ENCODE assay signal across 21 cellular contexts in the genomic region with DNA sequence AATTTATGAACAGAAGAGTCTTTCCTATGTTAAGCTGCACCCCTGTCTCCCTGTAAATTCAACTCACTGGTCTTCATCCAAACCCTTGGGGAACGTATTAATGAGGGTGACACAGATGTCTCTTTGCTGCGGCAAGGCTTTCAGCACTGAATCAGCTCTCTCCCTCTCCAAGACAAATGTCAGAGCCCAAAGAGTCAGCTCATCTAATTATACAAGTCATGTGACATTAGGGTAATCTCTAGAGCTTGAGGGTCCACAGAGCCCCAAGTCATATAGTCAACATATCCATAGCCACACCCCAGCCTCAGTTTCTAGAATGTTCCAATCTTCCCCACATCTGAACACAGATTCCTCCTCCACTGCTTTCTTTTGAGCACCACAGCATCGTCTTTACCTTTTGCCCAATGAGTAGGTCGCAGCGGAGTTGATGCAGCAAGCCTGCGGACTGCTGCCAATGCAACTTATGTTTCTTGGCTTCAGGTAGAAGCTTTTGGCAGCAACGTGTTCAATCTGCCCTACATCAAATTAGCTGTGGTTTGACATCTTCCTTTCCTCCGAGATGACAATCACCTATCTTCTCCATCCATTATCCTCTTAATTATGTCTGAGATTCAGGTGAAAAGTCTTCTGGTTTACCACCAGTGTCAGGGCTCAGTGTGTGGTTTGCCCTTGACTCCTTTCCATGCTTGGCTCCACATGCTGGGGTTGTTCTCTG. TPM values are rescaled to one million over a fixed set of nuclear protein-coding genes. Genes with fewer than 3 reads are reported as not detected.
DNase-seq lines count a peak whose midpoint lies in the region; ATAC-seq, FAIRE-seq and TF ChIP-seq lines count a peak whose summit lies in the region.
"Had no signal": no experiment of that assay in that cellular context is flagged by ENCODE, and none has a peak within 500 bp of the region (broad histone marks: within the 10 kb centered on the region; RNA-seq: fewer than 3 reads in every experiment).

No MANE protein-coding gene starts in this region.

- H3K79me2 ChIP-seq in PC-3 (ENCODE audit: low read length) (no peaks in the 10 kb centered on the region), osteoblast (ENCODE audit: insufficient read depth, low read length) (no peaks in the 10 kb centered on the region)

- H3K4me3 Mint-ChIP-seq in activated T-cell treated with anti-CD3 and anti-CD28 coated beads, Interleukin-2, amount 50 U/mL, for 72 hours, result peak overlapping the region; percentile 70 to 88
- peak overlapping the region; percentile 54 for H3K4me3 Mint-ChIP-seq in activated T-helper 2 cell treated with anti-CD3 and anti-CD28 coated beads, Interferon-gamma antibody, Interleukin-2, Interleukin-4, amounts not matched to agents 10 μg/mL and 5 μg/mL and 100 μg/mL, durations not matched to agents 14 hours and 24 hours and 36 hours (ENCODE audit: low read depth)
- H3K4me3 Mint-ChIP-seq in stimulated activated effector memory CD8-positive, alpha-beta T cell treated with anti-CD3 and anti-CD28 coated beads, Interleukin-12 subunit alpha, Interleukin-12 subunit beta, amount 100 ng/mL, for 72 hours, result peak overlapping the region; percentile 97

- H3K9ac ChIP-seq in PC-3 (ENCODE audit: low read length), result no peak overlapping the region

- H3K36me3 Mint-ChIP-seq in activated T-cell treated with anti-CD3 and anti-CD28 coated beads, Interleukin-2, amount 50 U/mL, for 72 hours (ENCODE audit: insufficient read depth in 2 of 2), result peaks cover 65 to 85% of the 10 kb centered on the region in 2 donors
- H3K36me3 Mint-ChIP-seq in activated T-helper 2 cell treated with anti-CD3 and anti-CD28 coated beads, Interferon-gamma antibody, Interleukin-2, Interleukin-4, amounts not matched to agents 10 μg/mL and 5 μg/mL and 100 μg/mL, durations not matched to agents 14 hours and 24 hours and 36 hours (ENCODE audit: low read depth), result peaks cover 92% of the 10 kb centered on the region
- H3K36me3 Mint-ChIP-seq in stimulated activated effector memory CD8-positive, alpha-beta T cell treated with anti-CD3 and anti-CD28 coated beads, Interleukin-12 subunit alpha, Interleukin-12 subunit beta, amount 100 ng/mL, for 72 hours, result peaks cover 100% of the 10 kb centered on the region

- H3K27me3 ChIP-seq in PC-3 (ENCODE audit: low read length) (no peaks in the 10 kb centered on the region), osteoblast (ENCODE audit: insufficient read depth, low read length) (no peaks in the 10 kb centered on the region)
- H3K27me3 ChIP-seq: right lobe of liver had no signal

- FAIRE-seq in HTR-8/SVneo (lab: Jason Lieb, UNC), result peak; percentile 89

- H3K4me3 ChIP-seq in PC-3 (ENCODE audit: low read length), result no peak overlapping the region
- H3K4me3 ChIP-seq in osteoblast (ENCODE audit: insufficient read depth, low read length), result no peak overlapping the region
- H3K4me3 ChIP-seq: left ventricle myocardium inferior, right lobe of liver had no signal

- DNase-seq in activated T-cell treated with anti-CD3 and anti-CD28 coated beads, Interleukin-2, amount 50 U/mL, for 72 hours, result peak in 1 of 2 donors; percentile 0
- DNase-seq in activated T-cell treated with anti-CD3 and anti-CD28 coated beads, Interleukin-2, amount 50 U/mL, for 1 hour, result no peak
- DNase-seq in HTR-8/SVneo (ENCODE audit: insufficient read length, low spot score) (no peak), NAMALWA (ENCODE audit: low spot score) (no peak), PC-3 (no peak), osteoblast (ENCODE audit: insufficient read length, low spot score, missing footprints) (no peak)
- no peak for DNase-seq in activated T-helper 2 cell treated with anti-CD3 and anti-CD28 coated beads, Interferon-gamma antibody, Interleukin-2, Interleukin-4, amounts not matched to agents 10 μg/mL and 5 μg/mL and 100 μg/mL, durations not matched to agents 14 hours and 24 hours and 36 hours (ENCODE audit: low spot score)
- DNase-seq in stimulated activated effector memory CD8-positive, alpha-beta T cell treated with anti-CD3 and anti-CD28 coated beads, Interleukin-12 subunit alpha, Interleukin-12 subunit beta, amount 100 ng/mL, for 72 hours (ENCODE audit: low spot score in 2 of 2), result peak in 1 of 2 donors; percentile 41
- DNase-seq: activated CD4-positive, CD25-positive, alpha-beta regulatory T cell; C1 segment of cervical spinal cord; erythroblast; foreskin keratinocyte; HCEC 1CT; left ventricle myocardium inferior; midbrain; NCI-H2171; NCI-H526; posterior cingulate gyrus; right lobe of liver; T1000 had no signal

- peaks cover 21% of the 10 kb centered on the region for H3K4me1 ChIP-seq in PC-3 (ENCODE audit: insufficient read depth, low read length)
- peaks cover 9% of the 10 kb centered on the region for H3K4me1 ChIP-seq in osteoblast (ENCODE audit: insufficient read depth, low read length)
- H3K4me1 ChIP-seq: foreskin keratinocyte, right lobe of liver had no signal

- TF ChIP-seq CTCF in PC-3 (conservative IDR thresholded peaks at IDR 0.05; ENCODE audit: low read depth, low read length) (no peak), osteoblast (IDR thresholded peaks at IDR 0.05; ENCODE audit: extremely low read depth, low read depth, low read length) (no peak)

- intact Hi-C loops in activated T-helper 2 cell treated with anti-CD3 and anti-CD28 coated beads, Interferon-gamma antibody, Interleukin-2, Interleukin-4, amounts not matched to agents 10 μg/mL and 5 μg/mL and 100 μg/mL, durations not matched to agents 14 hours and 24 hours and 36 hours (cut with micrococcal nuclease), result no loop called here
- intact Hi-C loops in PC-3 (cut with micrococcal nuclease), result no loop called here

- H3K27me3 Mint-ChIP-seq in activated T-cell treated with anti-CD3 and anti-CD28 coated beads, Interleukin-2, amount 50 U/mL, for 72 hours (ENCODE audit: low read depth), result no peaks in the 10 kb centered on the region
- H3K27me3 Mint-ChIP-seq in activated T-helper 2 cell treated with anti-CD3 and anti-CD28 coated beads, Interferon-gamma antibody, Interleukin-2, Interleukin-4, amounts not matched to agents 10 μg/mL and 5 μg/mL and 100 μg/mL, durations not matched to agents 14 hours and 24 hours and 36 hours (ENCODE audit: low read depth), result no peaks in the 10 kb centered on the region

- H3K9me3 ChIP-seq in PC-3 (ENCODE audit: low read length) (no peaks in the 10 kb centered on the region), osteoblast (ENCODE audit: low read depth, low read length) (no peaks in the 10 kb centered on the region)
- H3K9me3 ChIP-seq: left ventricle myocardium inferior, right lobe of liver had no signal

- POLR2A ChIA-PET in PC-3 (lab: Charles Lee; ENCODE audit: unreplicated experiment), result no interaction called here

- no peaks in the 10 kb centered on the region for H3F3A ChIP-seq in PC-3 (ENCODE audit: low read length, unreplicated experiment)

- no peak overlapping the region for H2AFZ ChIP-seq in PC-3 (ENCODE audit: low read length)
- no peak overlapping the region for H2AFZ ChIP-seq in osteoblast (ENCODE audit: low read length)

- H3K36me3 ChIP-seq in PC-3 (ENCODE audit: low read depth, low read length) (no peaks in the 10 kb centered on the region), osteoblast (ENCODE audit: insufficient read depth, low read length) (no peaks in the 10 kb centered on the region)
- H3K36me3 ChIP-seq: left ventricle myocardium inferior, right lobe of liver had no signal

- H3K9me3 Mint-ChIP-seq in activated T-cell treated with anti-CD3 and anti-CD28 coated beads, Interleukin-2, amount 50 U/mL, for 72 hours, result no peaks in the 10 kb centered on the region
- H3K9me3 Mint-ChIP-seq in activated T-helper 2 cell treated with anti-CD3 and anti-CD28 coated beads, Interferon-gamma antibody, Interleukin-2, Interleukin-4, amounts not matched to agents 10 μg/mL and 5 μg/mL and 100 μg/mL, durations not matched to agents 14 hours and 24 hours and 36 hours, result no peaks in the 10 kb centered on the region
- no peaks in the 10 kb centered on the region for H3K9me3 Mint-ChIP-seq in stimulated activated effector memory CD8-positive, alpha-beta T cell treated with anti-CD3 and anti-CD28 coated beads, Interleukin-12 subunit alpha, Interleukin-12 subunit beta, amount 100 ng/mL, for 72 hours

- no peak overlapping the region for H3K27ac ChIP-seq in PC-3 (ENCODE audit: low read length)
- H3K27ac ChIP-seq in osteoblast (ENCODE audit: low read depth, low read length), result no peak overlapping the region
- H3K27ac ChIP-seq: foreskin keratinocyte, left ventricle myocardium inferior, right lobe of liver had no signal

- BruUV-seq in PC-3 (replicated peaks; lab: Mats Ljungman, UMichigan), result no TSS peak

- CTCF ChIA-PET in PC-3 (lab: Charles Lee), result no interaction called here

- ATAC-seq in activated T-cell treated with anti-CD3 and anti-CD28 coated beads, Interleukin-2, amount 50 U/mL, for 72 hours (replicated peaks in 1 of 2), result no peak
- ATAC-seq in stimulated activated effector memory CD8-positive, alpha-beta T cell treated with anti-CD3 and anti-CD28 coated beads, Interleukin-12 subunit alpha, Interleukin-12 subunit beta, amount 100 ng/mL, for 72 hours, result no peak
- ATAC-seq in PC-3, result no peak
- ATAC-seq: foreskin keratinocyte, right lobe of liver had no signal

- peaks cover 88% of the 10 kb centered on the region for H3K4me1 Mint-ChIP-seq in activated T-cell treated with anti-CD3 and anti-CD28 coated beads, Interleukin-2, amount 50 U/mL, for 72 hours (ENCODE audit: low read depth)
- H3K4me1 Mint-ChIP-seq in activated T-helper 2 cell treated with anti-CD3 and anti-CD28 coated beads, Interferon-gamma antibody, Interleukin-2, Interleukin-4, amounts not matched to agents 10 μg/mL and 5 μg/mL and 100 μg/mL, durations not matched to agents 14 hours and 24 hours and 36 hours (ENCODE audit: low read depth), result peaks cover 69% of the 10 kb centered on the region
- H3K4me1 Mint-ChIP-seq in stimulated activated effector memory CD8-positive, alpha-beta T cell treated with anti-CD3 and anti-CD28 coated beads, Interleukin-12 subunit alpha, Interleukin-12 subunit beta, amount 100 ng/mL, for 72 hours, result peaks cover 86% of the 10 kb centered on the region

- H3K9me2 ChIP-seq in PC-3 (replicated peaks; ENCODE audit: low read length), result no peaks in the 10 kb centered on the region

- peak overlapping the region; percentile 97 for H3K27ac Mint-ChIP-seq in activated T-cell treated with anti-CD3 and anti-CD28 coated beads, Interleukin-2, amount 50 U/mL, for 72 hours
- H3K27ac Mint-ChIP-seq in activated T-helper 2 cell treated with anti-CD3 and anti-CD28 coated beads, Interferon-gamma antibody, Interleukin-2, Interleukin-4, amounts not matched to agents 10 μg/mL and 5 μg/mL and 100 μg/mL, durations not matched to agents 14 hours and 24 hours and 36 hours, result peak overlapping the region; percentile 34
- H3K27ac Mint-ChIP-seq in stimulated activated effector memory CD8-positive, alpha-beta T cell treated with anti-CD3 and anti-CD28 coated beads, Interleukin-12 subunit alpha, Interleukin-12 subunit beta, amount 100 ng/mL, for 72 hours, result peak overlapping the region; percentile 11

- H4K20me1 ChIP-seq in PC-3 (ENCODE audit: low read length) (no peaks in the 10 kb centered on the region), osteoblast (ENCODE audit: insufficient read depth, low read length) (no peaks in the 10 kb centered on the region)

- no peak overlapping the region for H3K4me2 ChIP-seq in PC-3 (ENCODE audit: low read length)
- no peak overlapping the region for H3K4me2 ChIP-seq in osteoblast (ENCODE audit: insufficient read depth, low read length)

RNA-seq across cellular contexts. Expression of a gene that starts 5.3 kb away (rescaled TPM):
- 100 to 1,000 TPM; 171 to 185 TPM for total RNA-seq in activated T-cell treated with anti-CD3 and anti-CD28 coated beads, Interleukin-2, amount 50 U/mL, for 72 hours
- 152 and 154 TPM in 2 replicates for total RNA-seq in activated T-helper 2 cell treated with anti-CD3 and anti-CD28 coated beads, Interferon-gamma antibody, Interleukin-2, Interleukin-4, amounts not matched to agents 10 μg/mL and 5 μg/mL and 100 μg/mL, durations not matched to agents 14 hours and 24 hours and 36 hours
- not detected in 2 replicates for total RNA-seq in PC-3 (2014; rRNA removed)
- total RNA-seq in osteoblast, result 0.59 and 0.72 TPM in 2 replicates
- total RNA-seq: cerebellum, foreskin keratinocyte had no signal

RNA-seq across cellular contexts. Expression of a gene that starts 50.8 kb away (rescaled TPM):
- 10 to 100 TPM in 1 of 2 donors, 1 to 10 TPM in 1; 5.9 to 12.3 TPM for total RNA-seq in activated T-cell treated with anti-CD3 and anti-CD28 coated beads, Interleukin-2, amount 50 U/mL, for 72 hours
- total RNA-seq in activated T-helper 2 cell treated with anti-CD3 and anti-CD28 coated beads, Interferon-gamma antibody, Interleukin-2, Interleukin-4, amounts not matched to agents 10 μg/mL and 5 μg/mL and 100 μg/mL, durations not matched to agents 14 hours and 24 hours and 36 hours, result 3.2 and 5.9 TPM in 2 replicates
- total RNA-seq in PC-3 (2014; rRNA removed) (1.8 and 3.9 TPM in 2 replicates), osteoblast (1.5 and 1.8 TPM in 2 replicates)

Comparison
In these comparisons a context has a peak if more than half of its experiments do, and no peak if none do; other contexts are left out.
1. H3K27ac Mint-ChIP-seq: peak in every context shown above with its lines; median percentile 97 in activated T-cell treated with anti-CD3 and anti-CD28 coated beads, Interleukin-2, amount 50 U/mL, for 72 hours; 34 in activated T-helper 2 cell treated with anti-CD3 and anti-CD28 coated beads, Interferon-gamma antibody, Interleukin-2, Interleukin-4, amounts not matched to agents 10 μg/mL and 5 μg/mL and 100 μg/mL, durations not matched to agents 14 hours and 24 hours and 36 hours; 11 in stimulated activated effector memory CD8-positive, alpha-beta T cell treated with anti-CD3 and anti-CD28 coated beads, Interleukin-12 subunit alpha, Interleukin-12 subunit beta, amount 100 ng/mL, for 72 hours.
2. RNA of a gene that starts 5.3 kb away (total RNA-seq): 171 to 185 TPM in activated T-cell treated with anti-CD3 and anti-CD28 coated beads, Interleukin-2, amount 50 U/mL, for 72 hours and 152 to 154 TPM in activated T-helper 2 cell treated with anti-CD3 and anti-CD28 coated beads, Interferon-gamma antibody, Interleukin-2, Interleukin-4, amounts not matched to agents 10 μg/mL and 5 μg/mL and 100 μg/mL, durations not matched to agents 14 hours and 24 hours and 36 hours; 0.59 to 0.72 TPM in osteoblast and not detected in PC-3; every median in the first group is over 10 times any median in the second.
3. Peak in every context shown above with its lines, with median percentiles within 50 percentile points of each other: H3K4me3 Mint-ChIP-seq.